ENCODE assay signal across 22 cellular contexts in the genomic region with DNA sequence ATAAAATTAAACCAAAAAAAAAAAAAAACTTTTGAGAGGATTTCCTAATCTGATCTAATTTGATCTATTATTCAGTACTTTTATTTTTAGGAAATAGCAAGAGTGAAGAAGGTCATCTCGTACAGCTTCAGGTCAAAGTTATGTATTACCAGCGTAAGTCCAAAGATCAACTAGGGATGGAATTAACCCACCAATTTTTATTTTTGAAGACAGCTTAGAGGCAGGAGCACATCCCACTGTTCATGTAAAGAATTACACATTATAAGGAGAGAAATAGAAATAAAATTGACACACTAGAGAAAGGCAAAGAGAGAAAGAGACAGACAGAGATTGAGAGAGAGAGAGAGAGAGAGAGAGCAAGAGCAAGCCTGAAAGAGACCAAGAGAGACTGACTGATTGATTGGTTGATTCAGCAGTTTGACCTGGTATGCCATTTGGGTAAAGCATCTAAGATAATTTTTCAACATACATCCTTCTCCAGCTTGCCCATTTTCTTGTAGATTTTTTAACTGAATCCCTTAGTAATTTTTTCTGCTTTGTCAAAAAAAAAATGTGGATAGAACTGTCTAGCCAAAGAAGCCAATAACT. TPM values are rescaled to one million over a fixed set of nuclear protein-coding genes. Genes with fewer than 3 reads are reported as not detected.
DNase-seq lines count a peak whose midpoint lies in the region; ATAC-seq and TF ChIP-seq lines count a peak whose summit lies in the region.
"Had no signal": no experiment of that assay in that cellular context is flagged by ENCODE, and none has a peak within 500 bp of the region (broad histone marks: within the 10 kb centered on the region; RNA-seq: fewer than 3 reads in every experiment).

No MANE protein-coding gene starts in this region.

- no peaks in the 10 kb centered on the region for H3K36me3 ChIP-seq in HCT116 (ENCODE audit: control insufficient read depth in 1 of 2, insufficient read depth in 2 of 2, low read length in 2 of 2)
- no peaks in the 10 kb centered on the region for H3K36me3 ChIP-seq in adrenal gland (replicated peaks in 1 of 2)
- H3K36me3 ChIP-seq: cardiac muscle cell, heart right ventricle, left ventricle myocardium inferior, thoracic aorta had no signal

- POLR2A ChIA-PET in CD4-positive, alpha-beta T cell (lab: Charles Lee) = no interaction called here
- POLR2A ChIA-PET in HCT116 (lab: Charles Lee) = no interaction called here

- H3K27me3 ChIP-seq in CD4-positive, alpha-beta T cell (ENCODE audit: control insufficient read depth, insufficient read depth, low read length) = no peaks in the 10 kb centered on the region
- H3K27me3 ChIP-seq in HCT116 (ENCODE audit: insufficient read depth, low read length) (no peaks in the 10 kb centered on the region), adrenal gland (no peaks in the 10 kb centered on the region)
- H3K27me3 ChIP-seq: cardiac muscle cell had no signal

- peaks cover 31% of the 10 kb centered on the region for H3K36me3 Mint-ChIP-seq in CD4-positive, alpha-beta T cell (ENCODE audit: low read depth)
- H3K36me3 Mint-ChIP-seq in dendritic cell treated with granulocyte-macrophage colony-stimulating factor and Interleukin-4, amounts not matched to agents 40 ng/mL and 50 ng/mL, for 4 days (ENCODE audit: low read depth) = peaks cover 37% of the 10 kb centered on the region
- no peaks in the 10 kb centered on the region for H3K36me3 Mint-ChIP-seq in natural killer cell treated with Interleukin-12 subunit alpha and Interleukin-12 subunit beta and Interleukin-15 and Interleukin-18, amount 100 ng/mL, for 72 hours
- H3K36me3 Mint-ChIP-seq: stimulated activated effector memory CD8-positive, alpha-beta T cell treated with anti-CD3 and anti-CD28 coated beads, Interleukin-12 subunit alpha, Interleukin-12 subunit beta, amount 100 ng/mL, for 72 hours had no signal

- H3K4me1 Mint-ChIP-seq in CD4-positive, alpha-beta T cell (ENCODE audit: low read depth) = peaks cover 77% of the 10 kb centered on the region
- H3K4me1 Mint-ChIP-seq in dendritic cell treated with granulocyte-macrophage colony-stimulating factor and Interleukin-4, amounts not matched to agents 40 ng/mL and 50 ng/mL, for 4 days (ENCODE audit: low read depth) = peaks cover 49% of the 10 kb centered on the region
- peaks cover 53 to 57% of the 10 kb centered on the region in 2 donors for H3K4me1 Mint-ChIP-seq in natural killer cell treated with Interleukin-12 subunit alpha and Interleukin-12 subunit beta and Interleukin-15 and Interleukin-18, amount 100 ng/mL, for 72 hours (ENCODE audit: low read depth in 2 of 2)

- ATAC-seq in CD4-positive, alpha-beta T cell (ENCODE audit: poor library complexity) = no peak
- no peak for ATAC-seq in HCT116
- ATAC-seq in natural killer cell treated with Interleukin-12 subunit alpha and Interleukin-12 subunit beta and Interleukin-15 and Interleukin-18, amount 100 ng/mL, for 72 hours = no peak
- ATAC-seq: heart right ventricle; psoas muscle; stimulated activated effector memory CD8-positive, alpha-beta T cell treated with anti-CD3 and anti-CD28 coated beads, Interleukin-12 subunit alpha, Interleukin-12 subunit beta, amount 100 ng/mL, for 72 hours had no signal

- no peak for DNase-seq in CD4-positive, alpha-beta T cell
- DNase-seq in HCT116 (ENCODE audit: low read depth, low spot score) (no peak), adrenal gland (no peak), NK-92 (lab: John Stamatoyannopoulos, UW; ENCODE audit: unreplicated experiment) (no peak)
- DNase-seq in natural killer cell treated with Interleukin-12 subunit alpha and Interleukin-12 subunit beta and Interleukin-15 and Interleukin-18, amount 100 ng/mL, for 72 hours (ENCODE audit: low spot score) = no peak
- DNase-seq in stimulated activated naive CD4-positive, alpha-beta T cell (lab: John Stamatoyannopoulos, UW) = no peak
- DNase-seq: amygdala; dermis blood vessel endothelial cell; heart right ventricle; left ventricle myocardium inferior; NCI-H1105; NCI-H2081; NCI-H345; NCI-H774; psoas muscle; small intestine; stimulated activated CD4-positive, alpha-beta T cell treated with anti-CD3 and anti-CD28 coated beads, Interleukin-2, amount 100 ng/mL, for 24 hours had no signal

- H3K4me2 ChIP-seq in HCT116 (ENCODE audit: low read length) = no peak overlapping the region

- H3K27me3 Mint-ChIP-seq in CD4-positive, alpha-beta T cell = no peaks in the 10 kb centered on the region
- no peaks in the 10 kb centered on the region for H3K27me3 Mint-ChIP-seq in dendritic cell treated with granulocyte-macrophage colony-stimulating factor and Interleukin-4, amounts not matched to agents 40 ng/mL and 50 ng/mL, for 4 days
- no peaks in the 10 kb centered on the region for H3K27me3 Mint-ChIP-seq in natural killer cell treated with Interleukin-12 subunit alpha and Interleukin-12 subunit beta and Interleukin-15 and Interleukin-18, amount 100 ng/mL, for 72 hours

- H2AFZ ChIP-seq in HCT116 (ENCODE audit: low read depth, low read length, poor library complexity, severe bottlenecking) = peak overlapping the region; percentile 12

- H3K9me3 ChIP-seq in CD4-positive, alpha-beta T cell (ENCODE audit: control insufficient read depth, low read length) = no peaks in the 10 kb centered on the region
- no peaks in the 10 kb centered on the region for H3K9me3 ChIP-seq in HCT116 (ENCODE audit: control insufficient read depth in 1 of 2, insufficient read depth in 1 of 2, low read depth in 1 of 2, low read length in 2 of 2)
- no peaks in the 10 kb centered on the region for H3K9me3 ChIP-seq in adrenal gland (replicated peaks in 1 of 3)
- H3K9me3 ChIP-seq: heart right ventricle, left ventricle myocardium inferior, psoas muscle, thoracic aorta had no signal

- H3K4me3 Mint-ChIP-seq in CD4-positive, alpha-beta T cell = no peak overlapping the region
- no peak overlapping the region for H3K4me3 Mint-ChIP-seq in dendritic cell treated with granulocyte-macrophage colony-stimulating factor and Interleukin-4, amounts not matched to agents 40 ng/mL and 50 ng/mL, for 4 days
- H3K4me3 Mint-ChIP-seq in natural killer cell treated with Interleukin-12 subunit alpha and Interleukin-12 subunit beta and Interleukin-15 and Interleukin-18, amount 100 ng/mL, for 72 hours = no peak overlapping the region
- H3K4me3 Mint-ChIP-seq: stimulated activated effector memory CD8-positive, alpha-beta T cell treated with anti-CD3 and anti-CD28 coated beads, Interleukin-12 subunit alpha, Interleukin-12 subunit beta, amount 100 ng/mL, for 72 hours had no signal

- no peaks in the 10 kb centered on the region for H3K79me2 ChIP-seq in HCT116 (ENCODE audit: insufficient read depth, low read length)

- H3K27ac Mint-ChIP-seq in CD4-positive, alpha-beta T cell = peak overlapping the region; percentile 9
- peak overlapping the region; percentile 7 for H3K27ac Mint-ChIP-seq in dendritic cell treated with granulocyte-macrophage colony-stimulating factor and Interleukin-4, amounts not matched to agents 40 ng/mL and 50 ng/mL, for 4 days
- H3K27ac Mint-ChIP-seq in natural killer cell treated with Interleukin-12 subunit alpha and Interleukin-12 subunit beta and Interleukin-15 and Interleukin-18, amount 100 ng/mL, for 72 hours = peak overlapping the region; percentile 23 to 59
- H3K27ac Mint-ChIP-seq: activated T-helper 2 cell treated with anti-CD3 and anti-CD28 coated beads, Interferon-gamma antibody, Interleukin-2, Interleukin-4, amounts not matched to agents 10 μg/mL and 5 μg/mL and 100 μg/mL, durations not matched to agents 14 hours and 24 hours and 36 hours; stimulated activated effector memory CD8-positive, alpha-beta T cell treated with anti-CD3 and anti-CD28 coated beads, Interleukin-12 subunit alpha, Interleukin-12 subunit beta, amount 100 ng/mL, for 72 hours had no signal

- RAD21 ChIA-PET in HCT116 (lab: Charles Lee; ENCODE audit: low non-redundant PET in 1 of 2, low total read pairs in 2 of 2, uncharacterized antibody in 2 of 2, unreplicated experiment in 2 of 2) = no interaction called here

- TF ChIP-seq RAD21 in HCT116 (IDR thresholded peaks at IDR 0.05; ENCODE audit: low read depth) = no peak

- intact Hi-C loops in CD4-positive, alpha-beta T cell (cut with DNase I, micrococcal nuclease) = loop anchor here in 1 of 2 experiments (5.0 kb wide), 1 partner anchor 100 kb away; no protein-coding TSS in a partner anchor
- intact Hi-C loops in HCT116 (cut with micrococcal nuclease) = no loop called here
- intact Hi-C loops in dendritic cell treated with granulocyte-macrophage colony-stimulating factor and Interleukin-4, amounts not matched to agents 40 ng/mL and 50 ng/mL, for 4 days (cut with micrococcal nuclease) = no loop called here
- intact Hi-C loops in adrenal gland (cut with DNase I) = no loop called here

- H3K9ac ChIP-seq in HCT116 (ENCODE audit: low read length) = no peak overlapping the region

- H3K4me3 ChIP-seq in HCT116 (replicated peaks in 1 of 2; ENCODE audit: low read depth in 1 of 2, low read length in 2 of 2) = no peak overlapping the region
- no peak overlapping the region for H3K4me3 ChIP-seq in adrenal gland
- H3K4me3 ChIP-seq: cardiac muscle cell, heart right ventricle, left ventricle myocardium inferior, psoas muscle, thoracic aorta had no signal

- H3K4me1 ChIP-seq in HCT116 (ENCODE audit: control insufficient read depth in 1 of 2, insufficient read depth in 2 of 2, low read length in 2 of 2) = no peaks in the 10 kb centered on the region
- peaks cover 0 to 4% of the 10 kb centered on the region in 2 donors for H3K4me1 ChIP-seq in adrenal gland (replicated peaks in 1 of 2)
- H3K4me1 ChIP-seq: left ventricle myocardium inferior, psoas muscle had no signal

- WGBS in adrenal gland, 4 donors = 74 to 87% (median 80%) methylated on average over 2 of the region's 2 CpGs

- no TSS peak for BruUV-seq in HCT116 (replicated peaks; lab: Mats Ljungman, UMichigan)

- H3K9me3 Mint-ChIP-seq in CD4-positive, alpha-beta T cell = no peaks in the 10 kb centered on the region
- H3K9me3 Mint-ChIP-seq in dendritic cell treated with granulocyte-macrophage colony-stimulating factor and Interleukin-4, amounts not matched to agents 40 ng/mL and 50 ng/mL, for 4 days = no peaks in the 10 kb centered on the region
- H3K9me3 Mint-ChIP-seq in natural killer cell treated with Interleukin-12 subunit alpha and Interleukin-12 subunit beta and Interleukin-15 and Interleukin-18, amount 100 ng/mL, for 72 hours = no peaks in the 10 kb centered on the region
- H3K9me3 Mint-ChIP-seq: activated T-helper 2 cell treated with anti-CD3 and anti-CD28 coated beads, Interferon-gamma antibody, Interleukin-2, Interleukin-4, amounts not matched to agents 10 μg/mL and 5 μg/mL and 100 μg/mL, durations not matched to agents 14 hours and 24 hours and 36 hours; stimulated activated effector memory CD8-positive, alpha-beta T cell treated with anti-CD3 and anti-CD28 coated beads, Interleukin-12 subunit alpha, Interleukin-12 subunit beta, amount 100 ng/mL, for 72 hours had no signal

- CTCF ChIA-PET in CD4-positive, alpha-beta T cell (lab: Charles Lee) = interaction anchor here (0.6 to 1.3 kb wide), 3 partner anchors 9 to 90 kb away, joined by 3 to 6 read pairs (median 4); no protein-coding TSS in a partner anchor
- CTCF ChIA-PET in HCT116 (lab: Charles Lee) = interaction anchor here (0.9 kb wide), 1 partner anchor 632 kb away, joined by 3 read pairs; no protein-coding TSS in a partner anchor

- no peaks in the 10 kb centered on the region for H4K20me1 ChIP-seq in HCT116 (ENCODE audit: insufficient read depth)

- H3K9me2 ChIP-seq in HCT116 (ENCODE audit: insufficient read depth) = no peaks in the 10 kb centered on the region

- H3K27ac ChIP-seq in CD4-positive, alpha-beta T cell (ENCODE audit: low read depth, low read length) = no peak overlapping the region
- no peak overlapping the region for H3K27ac ChIP-seq in HCT116 (ENCODE audit: low read depth, low read length)
- no peak overlapping the region for H3K27ac ChIP-seq in adrenal gland
- H3K27ac ChIP-seq: cardiac muscle cell, heart right ventricle, left ventricle myocardium inferior, psoas muscle, thoracic aorta had no signal

- no peak for TF ChIP-seq CTCF in CD4-positive, alpha-beta T cell (IDR thresholded peaks at IDR 0.05)
- TF ChIP-seq CTCF in HCT116 (IDR thresholded peaks at IDR 0.05 in 2 of 3, conservative IDR thresholded peaks at IDR 0.05 in 1 of 3; ENCODE audit: borderline replicate concordance in 1 of 3, insufficient read depth in 1 of 3, low read depth in 2 of 3, low read length in 2 of 3) (no peak), adrenal gland (IDR thresholded peaks at IDR 0.05) (no peak)

- TF ChIP-seq POLR2A in HCT116 (IDR thresholded peaks at IDR 0.05; ENCODE audit: borderline replicate concordance, extremely low read depth, insufficient read depth, insufficient read length) (no peak), adrenal gland (IDR thresholded peaks at IDR 0.05) (no peak)

RNA-seq across cellular contexts. Expression of gene DOCK10, which starts 25.1 kb away (rescaled TPM):
- 100 to 1,000 TPM; 184 to 209 TPM for total RNA-seq in CD4-positive, alpha-beta T cell
- 0.54 TPM for total RNA-seq in HCT116 (2021; ENCODE audit: unreplicated experiment)
- polyA plus RNA-seq in HCT116 (2012) = not detected in 2 replicates
- 100 to 1,000 TPM; 334 to 378 TPM for total RNA-seq in natural killer cell treated with Interleukin-12 subunit alpha and Interleukin-12 subunit beta and Interleukin-15 and Interleukin-18, amount 100 ng/mL, for 72 hours
- 10 to 100 TPM; 17.3 to 40.8 (median 29.9) TPM for total RNA-seq in adrenal gland
- 1 to 10 TPM; 6.2 to 9.2 (median 6.8) TPM for polyA plus RNA-seq in adrenal gland
- total RNA-seq: cardiac muscle cell had no signal
- polyA plus RNA-seq: cardiac muscle cell had no signal

Comparison
In these comparisons a context has a peak if more than half of its experiments do, and no peak if none do; other contexts are left out.
1. RNA of gene DOCK10, which starts 25.1 kb away (total RNA-seq): 334 to 378 TPM in natural killer cell treated with Interleukin-12 subunit alpha and Interleukin-12 subunit beta and Interleukin-15 and Interleukin-18, amount 100 ng/mL, for 72 hours, 184 to 209 TPM in CD4-positive, alpha-beta T cell and 17.3 to 40.8 TPM in adrenal gland; 0.54 TPM in HCT116 (single experiment); every median in the first group is over 10 times any median in the second.
2. Peak in every context shown above with its lines, with median percentiles within 50 percentile points of each other: H3K27ac Mint-ChIP-seq.